ENCODE assay signal across 10 cellular contexts in genomic region chr1:93703649-93704048, GRCh38. TPM values are rescaled to one million over a fixed set of nuclear protein-coding genes. Genes with fewer than 3 reads are reported as not detected.
DNase-seq lines count a peak whose midpoint lies in the region; ATAC-seq, FAIRE-seq and TF ChIP-seq lines count a peak whose summit lies in the region.
"Had no signal": no experiment of that assay in that cellular context is flagged by ENCODE, and none has a peak within 500 bp of the region (broad histone marks: within the 10 kb centered on the region; RNA-seq: fewer than 3 reads in every experiment).

No MANE protein-coding gene starts in this region.

- peak overlapping the region; percentile 69 for H3K27ac Mint-ChIP-seq in dendritic cell treated with granulocyte-macrophage colony-stimulating factor and Interleukin-4, amounts not matched to agents 40 ng/mL and 50 ng/mL, for 4 days
- no peak overlapping the region for H3K27ac Mint-ChIP-seq in progenitor cell of endocrine pancreas

- H3K27ac ChIP-seq in heart right ventricle: peak overlapping the region in 2 of 10 donors; percentile 44 to 82
- H3K27ac ChIP-seq in pancreas: no peak overlapping the region

- no peak overlapping the region for H3K4me3 ChIP-seq in heart right ventricle
- no peak overlapping the region for H3K4me3 ChIP-seq in pancreas

- WGBS in heart right ventricle, 2 donors: 77 to 86% methylated on average over 3 of the region's 3 CpGs
- WGBS in pancreas, 2 donors: 86 to 90% methylated on average over 3 of the region's 3 CpGs

- ATAC-seq in heart right ventricle (no peak), HG03457 (IDR thresholded peaks at IDR 0.05; ENCODE audit: unreplicated experiment) (peak; percentile 5), pancreas (no peak)

- FAIRE-seq in pancreas (lab: Jason Lieb, UNC): no peak

- H3K4me1 ChIP-seq in heart right ventricle (peaks cover 11 to 54% (median 32%) of the 10 kb centered on the region in 9 donors), pancreas (peaks cover 0 to under 1% (median 0%) of the 10 kb centered on the region in 3 donors)

- H3K4me1 Mint-ChIP-seq in dendritic cell treated with granulocyte-macrophage colony-stimulating factor and Interleukin-4, amounts not matched to agents 40 ng/mL and 50 ng/mL, for 4 days (ENCODE audit: low read depth): peaks cover 69% of the 10 kb centered on the region
- peaks cover 6% of the 10 kb centered on the region for H3K4me1 Mint-ChIP-seq in progenitor cell of endocrine pancreas (ENCODE audit: low read depth)

- no peak overlapping the region for H3K4me3 Mint-ChIP-seq in dendritic cell treated with granulocyte-macrophage colony-stimulating factor and Interleukin-4, amounts not matched to agents 40 ng/mL and 50 ng/mL, for 4 days
- no peak overlapping the region for H3K4me3 Mint-ChIP-seq in progenitor cell of endocrine pancreas (ENCODE audit: low read depth)

- intact Hi-C loops in cardiac septum (cut with DNase I): no loop called here
- intact Hi-C loops in heart right ventricle (cut with DNase I): no loop called here
- intact Hi-C loops in dendritic cell treated with granulocyte-macrophage colony-stimulating factor and Interleukin-4, amounts not matched to agents 40 ng/mL and 50 ng/mL, for 4 days (cut with micrococcal nuclease): no loop called here
- intact Hi-C loops in pancreas (cut with DNase I): no loop called here

- no peaks in the 10 kb centered on the region for H3K9me3 ChIP-seq in heart right ventricle
- no peaks in the 10 kb centered on the region for H3K9me3 ChIP-seq in pancreas

- no peaks in the 10 kb centered on the region for H3K27me3 Mint-ChIP-seq in dendritic cell treated with granulocyte-macrophage colony-stimulating factor and Interleukin-4, amounts not matched to agents 40 ng/mL and 50 ng/mL, for 4 days
- peaks cover 30% of the 10 kb centered on the region for H3K27me3 Mint-ChIP-seq in progenitor cell of endocrine pancreas

- TF ChIP-seq CTCF in heart right ventricle (IDR thresholded peaks at IDR 0.05): no peak
- no peak for TF ChIP-seq CTCF in progenitor cell of endocrine pancreas (IDR thresholded peaks at IDR 0.05; ENCODE audit: unreplicated experiment)
- no peak for TF ChIP-seq CTCF in pancreas (IDR thresholded peaks at IDR 0.05)

- H3K36me3 ChIP-seq in heart right ventricle (no peaks in the 10 kb centered on the region), pancreas (no peaks in the 10 kb centered on the region)

- H3K36me3 Mint-ChIP-seq in dendritic cell treated with granulocyte-macrophage colony-stimulating factor and Interleukin-4, amounts not matched to agents 40 ng/mL and 50 ng/mL, for 4 days (ENCODE audit: low read depth): no peaks in the 10 kb centered on the region
- no peaks in the 10 kb centered on the region for H3K36me3 Mint-ChIP-seq in progenitor cell of endocrine pancreas (ENCODE audit: insufficient read depth)

- H3K27me3 ChIP-seq in heart right ventricle (no peaks in the 10 kb centered on the region), pancreas (no peaks in the 10 kb centered on the region)

- DNase-seq in cardiac septum (ENCODE audit: low spot score): peak; percentile 27
- no peak for DNase-seq in heart right ventricle
- DNase-seq in kidney glomerular epithelial cell (lab: John Stamatoyannopoulos, UW): no peak
- DNase-seq in progenitor cell of endocrine pancreas (ENCODE audit: low spot score, unreplicated experiment): no peak
- DNase-seq in NCI-H2029 (lab: John Stamatoyannopoulos, UW): no peak
- no peak for DNase-seq in pancreas
- DNase-seq: H7; stimulated activated CD8-positive, alpha-beta memory T cell treated with anti-CD3 and anti-CD28 coated beads, Interleukin-4, amount 100 ng/mL, for 48 hours had no signal

- no peaks in the 10 kb centered on the region for H3K9me3 Mint-ChIP-seq in dendritic cell treated with granulocyte-macrophage colony-stimulating factor and Interleukin-4, amounts not matched to agents 40 ng/mL and 50 ng/mL, for 4 days
- H3K9me3 Mint-ChIP-seq in progenitor cell of endocrine pancreas (ENCODE audit: low read depth): no peaks in the 10 kb centered on the region

RNA-seq across cellular contexts. Expression of gene BCAR3, which starts 22.0 kb away (rescaled TPM):
- total RNA-seq in cardiac septum (6.9 TPM), heart right ventricle (10 to 100 TPM in 9 of 10 donors, 1 to 10 TPM in 1; 8.3 to 36.0 (median 16.7) TPM), progenitor cell of endocrine pancreas (7.1 and 10.5 TPM in 2 replicates), pancreas (1 to 10 TPM; 2.4 to 8.2 (median 4.9) TPM)
- polyA plus RNA-seq in heart right ventricle (10 to 100 TPM in 1 of 2 donors, 1 to 10 TPM in 1; 6.6 to 10.6 TPM), pancreas (1 to 10 TPM; 2.6 to 6.1 TPM)
